ENCODE assay signal across 1 cellular context in the genomic region with DNA sequence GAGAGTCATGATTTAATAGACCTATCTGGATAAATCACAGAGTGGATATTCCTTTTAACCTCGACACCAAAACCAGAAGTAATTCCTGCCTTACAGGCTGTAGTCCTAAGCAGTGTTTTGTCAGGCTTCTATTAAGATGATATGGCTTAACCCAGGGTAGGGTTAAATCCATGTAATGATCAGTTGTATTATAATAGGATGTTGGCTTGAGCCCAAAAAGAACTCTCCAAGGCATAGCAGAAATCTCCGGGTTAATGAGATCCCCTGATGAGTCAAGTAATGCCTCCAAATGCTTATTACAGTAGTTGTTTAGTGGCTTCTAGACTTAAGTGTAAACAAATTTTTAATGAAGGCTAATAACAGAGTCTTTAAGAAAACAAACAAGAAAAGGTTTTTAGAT.
TF ChIP-seq lines count a peak whose summit lies in the region.

No MANE protein-coding gene starts in this region.

TF ChIP-seq in IMR-90, 13 proteins besides CTCF, POLR2A, EP300 and RAD21 (continued from another document):
- TF ChIP-seq BHLHE40 (IDR thresholded peaks at IDR 0.05; ENCODE audit: low read depth, low read length) (no peak), MXI1 (IDR thresholded peaks at IDR 0.05; ENCODE audit: borderline replicate concordance, low read depth, low read length) (no peak), RFX5 (IDR thresholded peaks at IDR 0.05; ENCODE audit: low read depth, low read length) (no peak), MAZ (IDR thresholded peaks at IDR 0.05; ENCODE audit: borderline replicate concordance, low read depth, low read length) (no peak), FOS (IDR thresholded peaks at IDR 0.05; ENCODE audit: low read depth, low read length) (no peak)
TF ChIP-seq in IMR-90: peak in this region for 0.
